11 cellular contexts compared by ENCODE assay signal in genomic region chr4:39078829-39079228, GRCh38. TPM values are rescaled to one million over a fixed set of nuclear protein-coding genes. Genes with fewer than 3 reads are reported as not detected.
"Had no signal": no experiment of that assay in that cellular context is flagged by ENCODE, and none has a peak within 500 bp of the region (broad histone marks: within the 10 kb centered on the region; RNA-seq: fewer than 3 reads in every experiment).

No MANE protein-coding gene starts in this region.

- FAIRE-seq: H1, H54 had no signal

- H3K27ac ChIP-seq: GM23248 had no signal

- H3K27ac Mint-ChIP-seq: GM23338, H9, HFFc6 had no signal

- DNase-seq: GM23248, GOT3, H7, H9, HCEC 1CT, HFFc6 had no signal

- H3K4me2 ChIP-seq: GM23338 had no signal

- H3K4me3 ChIP-seq: GM23248, GM23338, HAP-1 had no signal

- H3K9ac ChIP-seq: GM23248 had no signal

- H3K4me3 Mint-ChIP-seq: GM23338, H9, HFFc6 had no signal

- H3K9me3 ChIP-seq: HAP-1 had no signal

- H2AFZ ChIP-seq: GM23248, GM23338 had no signal

- ATAC-seq: GM23338, HCT116 had no signal

RNA-seq across cellular contexts. Expression of gene TMEM156, which starts 46.6 kb away (rescaled TPM):
- total RNA-seq: GM23248, GM23338, H1, H7, H9 had no signal
- polyA plus RNA-seq: GM23338, H1 had no signal
